In genomic region chrX:134933911-134934310, GRCh38 we compare ENCODE assay signal across 1 cellular context.
TF ChIP-seq lines count a peak whose summit lies in the region.

No MANE protein-coding gene starts in this region.

TF ChIP-seq in SK-N-SH treated with all-trans-retinoic acid at 6 μM for 48 hours, 23 proteins besides CTCF, POLR2A, EP300 and RAD21 (continued from another document):
- TF ChIP-seq, protein P1, sequence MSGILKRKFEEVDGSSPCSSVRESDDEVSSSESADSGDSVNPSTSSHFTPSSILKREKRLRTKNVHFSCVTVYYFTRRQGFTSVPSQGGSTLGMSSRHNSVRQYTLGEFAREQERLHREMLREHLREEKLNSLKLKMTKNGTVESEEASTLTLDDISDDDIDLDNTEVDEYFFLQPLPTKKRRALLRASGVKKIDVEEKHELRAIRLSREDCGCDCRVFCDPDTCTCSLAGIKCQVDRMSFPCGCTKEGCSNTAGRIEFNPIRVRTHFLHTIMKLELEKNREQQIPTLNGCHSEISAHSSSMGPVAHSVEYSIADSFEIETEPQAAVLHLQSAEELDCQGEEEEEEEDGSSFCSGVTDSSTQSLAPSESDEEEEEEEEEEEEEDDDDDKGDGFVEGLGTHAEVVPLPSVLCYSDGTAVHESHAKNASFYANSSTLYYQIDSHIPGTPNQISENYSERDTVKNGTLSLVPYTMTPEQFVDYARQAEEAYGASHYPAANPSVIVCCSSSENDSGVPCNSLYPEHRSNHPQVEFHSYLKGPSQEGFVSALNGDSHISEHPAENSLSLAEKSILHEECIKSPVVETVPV (CRISPR knock-in tag; IDR thresholded peaks at IDR 0.05), result no peak
- TF ChIP-seq, protein P2, sequence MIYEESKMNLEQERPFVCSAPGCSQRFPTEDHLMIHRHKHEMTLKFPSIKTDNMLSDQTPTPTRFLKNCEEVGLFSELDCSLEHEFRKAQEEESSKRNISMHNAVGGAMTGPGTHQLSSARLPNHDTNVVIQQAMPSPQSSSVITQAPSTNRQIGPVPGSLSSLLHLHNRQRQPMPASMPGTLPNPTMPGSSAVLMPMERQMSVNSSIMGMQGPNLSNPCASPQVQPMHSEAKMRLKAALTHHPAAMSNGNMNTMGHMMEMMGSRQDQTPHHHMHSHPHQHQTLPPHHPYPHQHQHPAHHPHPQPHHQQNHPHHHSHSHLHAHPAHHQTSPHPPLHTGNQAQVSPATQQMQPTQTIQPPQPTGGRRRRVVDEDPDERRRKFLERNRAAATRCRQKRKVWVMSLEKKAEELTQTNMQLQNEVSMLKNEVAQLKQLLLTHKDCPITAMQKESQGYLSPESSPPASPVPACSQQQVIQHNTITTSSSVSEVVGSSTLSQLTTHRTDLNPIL (CRISPR knock-in tag; IDR thresholded peaks at IDR 0.05; ENCODE audit: low read depth), result no peak
- TF ChIP-seq ZNF565 (CRISPR knock-in tag; conservative IDR thresholded peaks at IDR 0.05; ENCODE audit: low read depth) (no peak), ZFP30 (CRISPR knock-in tag; IDR thresholded peaks at IDR 0.05) (no peak), PPARA (CRISPR knock-in tag; IDR thresholded peaks at IDR 0.05; ENCODE audit: borderline replicate concordance) (no peak), BACH2 (CRISPR knock-in tag; IDR thresholded peaks at IDR 0.05; ENCODE audit: borderline replicate concordance) (no peak), ZC3H10 (CRISPR knock-in tag; IDR thresholded peaks at IDR 0.05) (no peak), SNAI2 (CRISPR knock-in tag; IDR thresholded peaks at IDR 0.05) (no peak), ZNF70 (CRISPR knock-in tag; IDR thresholded peaks at IDR 0.05) (no peak), ZFP3 (CRISPR knock-in tag; IDR thresholded peaks at IDR 0.05) (no peak)
- TF ChIP-seq, protein P3, sequence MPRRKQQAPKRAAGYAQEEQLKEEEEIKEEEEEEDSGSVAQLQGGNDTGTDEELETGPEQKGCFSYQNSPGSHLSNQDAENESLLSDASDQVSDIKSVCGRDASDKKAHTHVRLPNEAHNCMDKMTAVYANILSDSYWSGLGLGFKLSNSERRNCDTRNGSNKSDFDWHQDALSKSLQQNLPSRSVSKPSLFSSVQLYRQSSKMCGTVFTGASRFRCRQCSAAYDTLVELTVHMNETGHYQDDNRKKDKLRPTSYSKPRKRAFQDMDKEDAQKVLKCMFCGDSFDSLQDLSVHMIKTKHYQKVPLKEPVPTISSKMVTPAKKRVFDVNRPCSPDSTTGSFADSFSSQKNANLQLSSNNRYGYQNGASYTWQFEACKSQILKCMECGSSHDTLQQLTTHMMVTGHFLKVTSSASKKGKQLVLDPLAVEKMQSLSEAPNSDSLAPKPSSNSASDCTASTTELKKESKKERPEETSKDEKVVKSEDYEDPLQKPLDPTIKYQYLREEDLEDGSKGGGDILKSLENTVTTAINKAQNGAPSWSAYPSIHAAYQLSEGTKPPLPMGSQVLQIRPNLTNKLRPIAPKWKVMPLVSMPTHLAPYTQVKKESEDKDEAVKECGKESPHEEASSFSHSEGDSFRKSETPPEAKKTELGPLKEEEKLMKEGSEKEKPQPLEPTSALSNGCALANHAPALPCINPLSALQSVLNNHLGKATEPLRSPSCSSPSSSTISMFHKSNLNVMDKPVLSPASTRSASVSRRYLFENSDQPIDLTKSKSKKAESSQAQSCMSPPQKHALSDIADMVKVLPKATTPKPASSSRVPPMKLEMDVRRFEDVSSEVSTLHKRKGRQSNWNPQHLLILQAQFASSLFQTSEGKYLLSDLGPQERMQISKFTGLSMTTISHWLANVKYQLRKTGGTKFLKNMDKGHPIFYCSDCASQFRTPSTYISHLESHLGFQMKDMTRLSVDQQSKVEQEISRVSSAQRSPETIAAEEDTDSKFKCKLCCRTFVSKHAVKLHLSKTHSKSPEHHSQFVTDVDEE (CRISPR knock-in tag; IDR thresholded peaks at IDR 0.05), result no peak
TF ChIP-seq in SK-N-SH treated with all-trans-retinoic acid at 6 μM for 48 hours: peak in this region for 0.
